In the genomic region with DNA sequence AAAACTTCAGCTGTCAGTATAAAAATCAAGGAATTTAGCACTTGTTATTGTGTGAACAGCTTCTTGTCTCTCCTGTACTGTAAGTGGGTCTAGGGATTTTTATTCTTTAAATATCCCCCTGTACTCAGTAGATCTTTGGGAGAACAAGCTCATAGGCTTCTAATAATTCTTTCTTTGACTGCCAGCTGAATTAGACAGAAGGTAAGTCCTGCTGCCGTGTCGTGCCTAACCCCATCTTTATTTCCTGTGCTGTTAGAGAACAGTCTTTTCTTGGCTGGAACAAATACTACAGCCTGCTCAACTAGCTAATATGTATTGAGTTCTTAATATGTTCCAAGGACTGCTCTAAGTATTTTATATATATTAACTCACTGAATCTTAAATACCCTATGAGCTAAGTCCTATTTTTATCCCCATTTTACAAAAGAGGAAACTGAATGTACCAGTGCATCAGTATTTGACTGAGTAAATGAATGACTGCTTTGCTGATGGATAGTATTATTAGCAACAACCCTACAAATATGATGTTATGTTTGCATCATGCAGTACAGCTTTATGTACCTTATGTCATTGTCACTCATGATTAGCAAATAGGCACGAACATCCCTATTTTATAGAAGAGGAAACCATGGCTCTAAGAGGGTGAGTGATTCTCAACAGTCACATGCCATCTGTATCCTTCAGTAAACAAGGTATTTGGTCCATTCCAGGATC, we compare ENCODE assay signal across 14 cellular contexts. TPM values are rescaled to one million over a fixed set of nuclear protein-coding genes. Genes with fewer than 3 reads are reported as not detected.
A peak's percentile ranks its signal among the peaks of the same experiment; 100 is the strongest.
DNase-seq lines count a peak whose midpoint lies in the region; ATAC-seq and TF ChIP-seq lines count a peak whose summit lies in the region.
"Had no signal": no experiment of that assay in that cellular context is flagged by ENCODE, and none has a peak within 500 bp of the region (broad histone marks: within the 10 kb centered on the region; RNA-seq: fewer than 3 reads in every experiment).

No MANE protein-coding gene starts in this region.

- H3K4me3 ChIP-seq in BLaER1 (no peak overlapping the region), BE2C (ENCODE audit: low read depth, low read length) (no peak overlapping the region)
- H3K4me3 ChIP-seq: lung, pancreas had no signal

- H3K4me2 ChIP-seq in BLaER1: peak overlapping the region; percentile 32

- ATAC-seq in GM19043 (IDR thresholded peaks at IDR 0.05; ENCODE audit: low read depth, unreplicated experiment): peak; percentile 52
- ATAC-seq in HG03354 (IDR thresholded peaks at IDR 0.05; ENCODE audit: poor library complexity, severe bottlenecking, unreplicated experiment): peak; percentile 69
- no peak for ATAC-seq in HG03442 (IDR thresholded peaks at IDR 0.05; ENCODE audit: unreplicated experiment)
- ATAC-seq: esophagus mucosa, pancreas had no signal

- peak; percentile 64 for DNase-seq in cerebellar cortex (ENCODE audit: low spot score)
- no peak for DNase-seq in NCI-H446 treated with DMSO at 0.1 percent for 48 hours (lab: John Stamatoyannopoulos, UW)
- no peak for DNase-seq in BE2C
- no peak for DNase-seq in NCI-H2107 (lab: John Stamatoyannopoulos, UW)
- DNase-seq: activated naive CD4-positive, alpha-beta T cell treated with Interleukin-2 at 50 U/mL for 16 hours; KG1; NCI-H2081; pancreas had no signal

- H3K9me3 ChIP-seq in BLaER1 (no peaks in the 10 kb centered on the region), BE2C (no peaks in the 10 kb centered on the region)
- H3K9me3 ChIP-seq: pancreas had no signal

- H3K27me3 ChIP-seq in BLaER1 (peaks cover 61% of the 10 kb centered on the region), BE2C (no peaks in the 10 kb centered on the region)
- H3K27me3 ChIP-seq: pancreas had no signal

- no peak overlapping the region for H3K27ac ChIP-seq in BLaER1
- H3K27ac ChIP-seq: pancreas had no signal

- H3K36me3 ChIP-seq in BLaER1 (no peaks in the 10 kb centered on the region), BE2C (no peaks in the 10 kb centered on the region)
- H3K36me3 ChIP-seq: pancreas had no signal

- TF ChIP-seq CTCF in BE2C (IDR thresholded peaks at IDR 0.05; ENCODE audit: low read depth, low read length): no peak

- H3K9ac ChIP-seq in BLaER1: no peak overlapping the region

- H4K20me1 ChIP-seq in BLaER1: peaks cover 17% of the 10 kb centered on the region

- peaks cover 58% of the 10 kb centered on the region for H3K4me1 ChIP-seq in BLaER1
- no peaks in the 10 kb centered on the region for H3K4me1 ChIP-seq in BE2C

RNA-seq across cellular contexts. Expression of gene DUSP5, which starts 5.5 kb away (rescaled TPM):
- 7.1 TPM for polyA plus RNA-seq in BE2C (2012; ENCODE audit: insufficient read depth, insufficient read length, low read depth)
